Comparison of ENCODE assay signal across 10 cellular contexts in genomic region chr2:26173596-26174482, GRCh38. TPM values are rescaled to one million over a fixed set of nuclear protein-coding genes. Genes with fewer than 3 reads are reported as not detected.
A peak's percentile ranks its signal among the peaks of the same experiment; 100 is the strongest.
DNase-seq lines count a peak whose midpoint lies in the region; ATAC-seq, FAIRE-seq and TF ChIP-seq lines count a peak whose summit lies in the region.
"Had no signal": no experiment of that assay in that cellular context is flagged by ENCODE, and none has a peak within 500 bp of the region (broad histone marks: within the 10 kb centered on the region; RNA-seq: fewer than 3 reads in every experiment).

No MANE protein-coding gene starts in this region.

- ATAC-seq in activated CD8-positive, alpha-beta memory T cell treated with anti-CD3 and anti-CD28 coated beads, Interleukin-2, amount 10 ng/mL, durations not matched to agents 7 days and 5 days, result no peak
- ATAC-seq in HepG2 (no peak), HG02870 (IDR thresholded peaks at IDR 0.05; ENCODE audit: unreplicated experiment) (no peak)
- ATAC-seq in activated CD4-positive, CD25-positive, alpha-beta regulatory T cell treated with anti-CD3 and anti-CD28 coated beads, Interleukin-2, amount 50 U/mL, for 24 hours, result no peak

- TF ChIP-seq EP300 in HepG2 (IDR thresholded peaks at IDR 0.05; ENCODE audit: low read depth in 2 of 2, low read length in 2 of 2), result no peak
- no peak for TF ChIP-seq EP300 in HepG2 (CRISPR knock-in tag; IDR thresholded peaks at IDR 0.05; ENCODE audit: borderline replicate concordance)

- H3K36me3 ChIP-seq in HepG2 (replicated peaks in 1 of 2; ENCODE audit: control insufficient read depth in 1 of 2, insufficient read depth in 2 of 2, low read length in 2 of 2), result no peaks in the 10 kb centered on the region

- H3K4me1 Mint-ChIP-seq in activated CD8-positive, alpha-beta memory T cell treated with anti-CD3 and anti-CD28 coated beads, Interleukin-2, amount 10 ng/mL, durations not matched to agents 7 days and 5 days, result peaks cover 6% of the 10 kb centered on the region
- peaks cover 5% of the 10 kb centered on the region for H3K4me1 Mint-ChIP-seq in activated naive CD8-positive, alpha-beta T cell treated with anti-CD3 and anti-CD28 coated beads for 36 hours

- CTCF ChIA-PET in activated CD8-positive, alpha-beta memory T cell treated with anti-CD3 and anti-CD28 coated beads, Interleukin-2, amount 10 ng/mL, durations not matched to agents 7 days and 5 days (lab: Charles Lee), result interaction anchor here (1.3 to 2.8 kb wide), 4 partner anchors 11 to 203 kb away, joined by 3 to 9 read pairs (median 6); no protein-coding TSS in a partner anchor
- CTCF ChIA-PET in HepG2 (lab: Yijun Ruan, JAX; ENCODE audit: low intra/inter-chr PET ratio, low total read pairs), result no interaction called here

- H3K27ac Mint-ChIP-seq in activated CD8-positive, alpha-beta memory T cell treated with anti-CD3 and anti-CD28 coated beads, Interleukin-2, amount 10 ng/mL, durations not matched to agents 7 days and 5 days, result no peak overlapping the region
- H3K27ac Mint-ChIP-seq in activated naive CD8-positive, alpha-beta T cell treated with anti-CD3 and anti-CD28 coated beads for 36 hours, result no peak overlapping the region

- no peak overlapping the region for H3K9ac ChIP-seq in HepG2 (ENCODE audit: insufficient read depth, low read depth, low read length)

- H4K20me1 ChIP-seq in HepG2 (ENCODE audit: insufficient read depth, low read length), result no peaks in the 10 kb centered on the region; the same call in 1 of the 2 replicates

- no peak for FAIRE-seq in HepG2 (lab: Jason Lieb, UNC)
- FAIRE-seq: keratinocyte had no signal

- no peaks in the 10 kb centered on the region for H3K36me3 Mint-ChIP-seq in activated CD8-positive, alpha-beta memory T cell treated with anti-CD3 and anti-CD28 coated beads, Interleukin-2, amount 10 ng/mL, durations not matched to agents 7 days and 5 days
- no peaks in the 10 kb centered on the region for H3K36me3 Mint-ChIP-seq in activated naive CD8-positive, alpha-beta T cell treated with anti-CD3 and anti-CD28 coated beads for 36 hours

- no peaks in the 10 kb centered on the region for H3K9me3 ChIP-seq in HepG2 (ENCODE audit: low read length)

- peak; percentile 59 for DNase-seq in activated CD8-positive, alpha-beta memory T cell treated with anti-CD3 and anti-CD28 coated beads, Interleukin-2, amount 50 U/mL, for 48 hours
- no peak for DNase-seq in activated CD8-positive, alpha-beta memory T cell treated with anti-CD3 and anti-CD28 coated beads, Interleukin-2, amount 10 ng/mL, durations not matched to agents 7 days and 5 days
- DNase-seq in activated naive CD8-positive, alpha-beta T cell treated with anti-CD3 and anti-CD28 coated beads for 36 hours, result no peak
- no peak for DNase-seq in HepG2 (ENCODE audit: low spot score)
- DNase-seq in H4 (ENCODE audit: low spot score), result no peak
- DNase-seq: HCEC 1CT had no signal

- TF ChIP-seq RAD21 in HepG2 (CRISPR knock-in tag; IDR thresholded peaks at IDR 0.05), result no peak

- no peak for TF ChIP-seq POLR2A in HepG2 (IDR thresholded peaks at IDR 0.05; ENCODE audit: insufficient read depth in 1 of 2, low read depth in 2 of 2, low read length in 2 of 2)

- 54% methylated on average over 46 of the region's 58 CpGs for WGBS in HepG2 (ENCODE audit: low lambda C conversion rate)

- H3K4me2 ChIP-seq in HepG2 (ENCODE audit: low read depth, low read length), result peak overlapping the region; percentile 83

- H3K4me3 Mint-ChIP-seq in activated CD8-positive, alpha-beta memory T cell treated with anti-CD3 and anti-CD28 coated beads, Interleukin-2, amount 10 ng/mL, durations not matched to agents 7 days and 5 days, result no peak overlapping the region
- H3K4me3 Mint-ChIP-seq in activated naive CD8-positive, alpha-beta T cell treated with anti-CD3 and anti-CD28 coated beads for 36 hours, result peak overlapping the region; percentile 67

- no TSS peak for BruUV-seq in HepG2 (replicated peaks; lab: Mats Ljungman, UMichigan)

- peaks cover 20% of the 10 kb centered on the region for H3K4me1 ChIP-seq in HepG2 (ENCODE audit: insufficient read depth, low read length)

- in situ Hi-C loops in HepG2 (cut with HindIII; ENCODE audit: extremely low pct_ligation_motif_present, low pct_unique_long_range_greater_than_20kb), result no loop called here

- H3K27ac ChIP-seq in HepG2 (ENCODE audit: extremely low read length, insufficient read depth, low read length) (no peak overlapping the region), temporal lobe (ENCODE audit: low read depth, low read length) (peak overlapping the region; percentile 44)

- intact Hi-C loops in HepG2 (cut with micrococcal nuclease; ENCODE audit: unreplicated experiment), result loop anchor here (5.0 kb wide), 1 partner anchor 153 kb away; no protein-coding TSS in a partner anchor

- no peak for TF ChIP-seq CTCF in HepG2 (CRISPR knock-in tag; IDR thresholded peaks at IDR 0.05)

- H3K27me3 Mint-ChIP-seq in activated CD8-positive, alpha-beta memory T cell treated with anti-CD3 and anti-CD28 coated beads, Interleukin-2, amount 10 ng/mL, durations not matched to agents 7 days and 5 days, result peaks cover 43% of the 10 kb centered on the region
- H3K27me3 Mint-ChIP-seq in activated naive CD8-positive, alpha-beta T cell treated with anti-CD3 and anti-CD28 coated beads for 36 hours, result peaks cover 53% of the 10 kb centered on the region

- no peaks in the 10 kb centered on the region for H3K79me2 ChIP-seq in HepG2 (ENCODE audit: insufficient read depth, low read length)

- peak overlapping the region; percentile 49 to 76 (median 55); a peak in 4 of 6 replicates for H3K4me3 ChIP-seq in HepG2 (replicated peaks in 1 of 3; ENCODE audit: insufficient read depth in 1 of 3, low read depth in 2 of 3, low read length in 3 of 3)

- H2AFZ ChIP-seq in HepG2 (ENCODE audit: low read length), result no peak overlapping the region

- H3K9me3 Mint-ChIP-seq in activated CD8-positive, alpha-beta memory T cell treated with anti-CD3 and anti-CD28 coated beads, Interleukin-2, amount 10 ng/mL, durations not matched to agents 7 days and 5 days (ENCODE audit: low read depth), result no peaks in the 10 kb centered on the region
- H3K9me3 Mint-ChIP-seq in activated naive CD8-positive, alpha-beta T cell treated with anti-CD3 and anti-CD28 coated beads for 36 hours, result no peaks in the 10 kb centered on the region

- H3K27me3 ChIP-seq in HepG2 (ENCODE audit: control insufficient read depth in 1 of 2, insufficient read depth in 2 of 2, low read length in 2 of 2), result peaks cover 11 to 57% of the 10 kb centered on the region in 2 experiments

- POLR2A ChIA-PET in HepG2 (lab: Yijun Ruan, JAX), result no interaction called here

TF ChIP-seq in HepG2, 621 proteins besides CTCF, POLR2A, EP300 and RAD21:
- no peak for TF ChIP-seq ZNF441 (CRISPR knock-in tag; IDR thresholded peaks at IDR 0.05; ENCODE audit: borderline replicate concordance)
- TF ChIP-seq ZBTB33 (CRISPR knock-in tag; IDR thresholded peaks at IDR 0.05), result 0 out of 2 replicates have a peak, but pooled peaks have one; percentile 8

RNA-seq across cellular contexts. Expression of gene GAREM2, which starts 1.0 kb away (rescaled TPM):
- 1 to 10 TPM; 2.5 to 4.5 TPM for total RNA-seq in activated CD8-positive, alpha-beta memory T cell treated with anti-CD3 and anti-CD28 coated beads, Interleukin-2, amount 10 ng/mL, durations not matched to agents 7 days and 5 days
- 1 to 10 TPM; 2.1 to 2.7 TPM for total RNA-seq in activated naive CD8-positive, alpha-beta T cell treated with anti-CD3 and anti-CD28 coated beads for 36 hours
- total RNA-seq in HepG2 (2016; rRNA removed; fragmentation: Illumina TruSeq; extraction: Trizol) (0.31 and 0.38 TPM in 2 replicates), temporal lobe (10.6 TPM)
- 0.10 and 0.18 TPM in 2 replicates for total RNA-seq in HepG2 (2016; cell fraction: cytosol; rRNA removed; fragmentation: Illumina TruSeq; extraction: Trizol; ENCODE audit: low read depth)
- 0.35 and 0.36 TPM in 2 replicates for total RNA-seq in HepG2 (2016; cell fraction: insoluble cytoplasmic fraction; rRNA removed; fragmentation: Illumina TruSeq; extraction: Trizol)
- 0.55 and 0.62 TPM in 2 replicates for total RNA-seq in HepG2 (2016; cell fraction: membrane; rRNA removed; fragmentation: Illumina TruSeq; extraction: Trizol)
- total RNA-seq in HepG2 (2016; cell fraction: nucleus; rRNA removed; fragmentation: Illumina TruSeq; extraction: Trizol), result 0.28 and 0.94 TPM in 2 replicates
- polyA plus RNA-seq in HepG2 (2011; rRNA removed), result 0.29 and 0.37 TPM in 2 replicates
- polyA plus RNA-seq in HepG2 (2011; cell fraction: cytosol; rRNA removed), result 0.25 and 0.29 TPM in 2 replicates
- 0.54 and 0.56 TPM in 2 replicates for polyA plus RNA-seq in HepG2 (2011; cell fraction: nucleus; rRNA removed)
- 0.31 and 0.47 TPM in 2 replicates for polyA plus RNA-seq in HepG2 (2012)
- 0.35 and 0.49 TPM in 2 replicates for polyA plus RNA-seq in HepG2 (2016; cell fraction: cytosol; fragmentation: Illumina TruSeq; extraction: Trizol; ENCODE audit: low read depth)
- 0.88 and 1.2 TPM in 2 replicates for polyA plus RNA-seq in HepG2 (2016; cell fraction: insoluble cytoplasmic fraction; fragmentation: Illumina TruSeq; extraction: Trizol; ENCODE audit: low read depth)
- 0.48 and 0.61 TPM in 2 replicates for polyA plus RNA-seq in HepG2 (2016; cell fraction: membrane; fragmentation: Illumina TruSeq; extraction: Trizol; ENCODE audit: low read depth)
- 0.59 and 1.1 TPM in 2 replicates for polyA plus RNA-seq in HepG2 (2016; cell fraction: nucleus; fragmentation: Illumina TruSeq; extraction: Trizol; ENCODE audit: insufficient read depth, low read depth)
- 1.0 TPM in 1 of 2 replicates, not detected in the other for polyA minus RNA-seq in HepG2 (2011; rRNA and poly(A)+ RNA removed; ENCODE audit: low replicate concordance)
- polyA minus RNA-seq in HepG2 (2011; cell fraction: cytosol; rRNA and poly(A)+ RNA removed), result 0.35 and 1.1 TPM in 2 replicates
- 0.25 and 0.26 TPM in 2 replicates for polyA minus RNA-seq in HepG2 (2011; cell fraction: nucleus; rRNA and poly(A)+ RNA removed)
- total RNA-seq in H4 (2014; rRNA removed; shearing (Covaris generic)), result not detected in 2 replicates
